In genomic region chr18:56121669-56122068, GRCh38 we compare ENCODE assay signal across 27 cellular contexts.
"Had no signal": no experiment of that assay in that cellular context is flagged by ENCODE, and none has a peak within 500 bp of the region (broad histone marks: within the 10 kb centered on the region; RNA-seq: fewer than 3 reads in every experiment).

No MANE protein-coding gene starts in this region.

- H3K36me3 ChIP-seq: colonic mucosa, esophagus muscularis mucosa, esophagus squamous epithelium, gastrocnemius medialis, gastroesophageal sphincter, heart left ventricle, heart right ventricle had no signal

- H3K27ac ChIP-seq: colonic mucosa, coronary artery, dorsolateral prefrontal cortex, epithelial cell of prostate, esophagus muscularis mucosa, esophagus squamous epithelium, foreskin keratinocyte, gastrocnemius medialis, gastroesophageal sphincter, heart left ventricle, heart right ventricle had no signal

- H3K4me1 ChIP-seq: colonic mucosa, gastrocnemius medialis had no signal

- H3K27me3 ChIP-seq: colonic mucosa, dorsolateral prefrontal cortex, esophagus muscularis mucosa, esophagus squamous epithelium, foreskin keratinocyte, gastrocnemius medialis, gastroesophageal sphincter, heart left ventricle, heart right ventricle had no signal

- FAIRE-seq: colon, endometrium, endothelial cell of umbilical vein, frontal cortex had no signal

- H3K9me3 ChIP-seq: colonic mucosa, esophagus muscularis mucosa, esophagus squamous epithelium, gastrocnemius medialis, gastroesophageal sphincter, heart left ventricle, heart right ventricle had no signal

- DNase-seq: colonic mucosa; cortex of kidney; dermis blood vessel endothelial cell; dorsolateral prefrontal cortex; effector CD4-positive, alpha-beta T cell; effector CD8-positive, alpha-beta T cell; effector memory CD4-positive, alpha-beta T cell; effector memory CD8-positive, alpha-beta T cell; endodermal cell; erythroblast; esophagus squamous epithelium; foreskin fibroblast; foreskin keratinocyte; foreskin melanocyte; gastrocnemius medialis; glutamatergic neuron; head of caudate nucleus; heart left ventricle; heart right ventricle had no signal

- H3K4me3 ChIP-seq: colonic mucosa, coronary artery, dorsolateral prefrontal cortex, esophagus muscularis mucosa, esophagus squamous epithelium, gastrocnemius medialis, gastroesophageal sphincter, heart left ventricle, heart right ventricle had no signal
